In genomic region chr19:18204394-18205179, GRCh38 we compare ENCODE assay signal across 8 cellular contexts. TPM values are rescaled to one million over a fixed set of nuclear protein-coding genes. Genes with fewer than 3 reads are reported as not detected.
DNase-seq lines count a peak whose midpoint lies in the region; ATAC-seq, FAIRE-seq and TF ChIP-seq lines count a peak whose summit lies in the region.

No MANE protein-coding gene starts in this region.

- H3K9me3 ChIP-seq in colonic mucosa (no peaks in the 10 kb centered on the region), thoracic aorta (no peaks in the 10 kb centered on the region)

- peaks cover 22 to 30% (median 24%) of the 10 kb centered on the region in 3 donors for H3K4me1 Mint-ChIP-seq in T-cell
- peaks cover 16% of the 10 kb centered on the region for H3K4me1 Mint-ChIP-seq in memory B cell

- no peaks in the 10 kb centered on the region for H3K36me3 ChIP-seq in colonic mucosa
- no peaks in the 10 kb centered on the region for H3K36me3 ChIP-seq in thoracic aorta

- TF ChIP-seq CTCF in colonic mucosa (IDR thresholded peaks at IDR 0.05) (no peak), thoracic aorta (IDR thresholded peaks at IDR 0.05) (no peak), D721Med (IDR thresholded peaks at IDR 0.05; ENCODE audit: insufficient read depth, missing control alignments) (no peak)

- peak overlapping the region; percentile 77 to 83 for H3K9ac ChIP-seq in colonic mucosa (ENCODE audit: low read depth in 2 of 2, low read length in 2 of 2)

- H3K27ac ChIP-seq in colonic mucosa (peak overlapping the region; percentile 92), thoracic aorta (peak overlapping the region; percentile 90 to 91)

- H3K4me3 Mint-ChIP-seq in T-cell (peak overlapping the region; percentile 87 to 94 (median 88)), memory B cell (peak overlapping the region; percentile 93)

- DNase-seq in CD1c-positive myeloid dendritic cell (ENCODE audit: extremely low spot score) (peak; percentile 47), GM19239 (ENCODE audit: insufficient read length, low spot score) (no peak), T-cell (peak in 5 of 34 experiments; percentile 23 to 39 (median 33)), colonic mucosa (peak; percentile 75), memory B cell (ENCODE audit: low spot score in 2 of 2) (peak; percentile 71 to 75), thoracic aorta (ENCODE audit: low spot score) (no peak), D721Med (ENCODE audit: insufficient read length, low spot score) (no peak)

- intact Hi-C loops in colonic mucosa (cut with DNase I) = loop anchor here (5.0 to 10.0 kb wide), 2 partner anchors 48 to 210 kb away; partner anchors contain the start of gene SSBP4

- H3K27me3 ChIP-seq in colonic mucosa (no peaks in the 10 kb centered on the region), thoracic aorta (replicated peaks; ENCODE audit: insufficient read depth) (no peaks in the 10 kb centered on the region)

- H3K9me3 Mint-ChIP-seq in T-cell = no peaks in the 10 kb centered on the region
- no peaks in the 10 kb centered on the region for H3K9me3 Mint-ChIP-seq in memory B cell

- CTCF ChIA-PET in T-cell (lab: Charles Lee) = interaction anchor here in 1 of 2 donors (0.6 to 3.5 kb wide), 9 partner anchors 10 to 315 kb away, joined by 3 to 26 read pairs (median 4); partner anchors contain the start of gene MPV17L2

- POLR2A ChIA-PET in T-cell (lab: Charles Lee) = interaction anchor here (0.5 to 0.6 kb wide), 2 partner anchors 76 to 77 kb away, joined by 4 to 5 read pairs; partner anchors contain the start of gene JUND (in 1 of the 2)

- H3K27me3 Mint-ChIP-seq in T-cell (peaks cover 4 to 8% of the 10 kb centered on the region in 2 donors), memory B cell (no peaks in the 10 kb centered on the region)

- H3K36me3 Mint-ChIP-seq in T-cell (peaks cover 3% of the 10 kb centered on the region), memory B cell (peaks cover 4% of the 10 kb centered on the region)

- FAIRE-seq in GM19239 (lab: Jason Lieb, UNC) = peak; percentile 28
- FAIRE-seq in D721Med (lab: Jason Lieb, UNC) = no peak

- ATAC-seq in HG03432 (IDR thresholded peaks at IDR 0.05; ENCODE audit: unreplicated experiment) (peak; percentile 12), T-cell (replicated peaks in 1 of 4) (peak in 2 of 4 experiments; percentile 0 to 1), memory B cell (ENCODE audit: low read depth) (peak; percentile 6), thoracic aorta (ENCODE audit: insufficient number of reproducible peaks, low FRiP score, low read depth) (peak; percentile 39)

- peaks cover 5% of the 10 kb centered on the region for H3K4me1 ChIP-seq in colonic mucosa
- H3K4me1 ChIP-seq in thoracic aorta (ENCODE audit: control insufficient read depth in 1 of 2, low read depth in 2 of 2) = peaks cover 8 to 19% of the 10 kb centered on the region in 2 donors

- H3K27ac Mint-ChIP-seq in T-cell (peak overlapping the region; percentile 94 to 95), memory B cell (peak overlapping the region; percentile 94)

- H3K4me3 ChIP-seq in colonic mucosa (peak overlapping the region; percentile 53), thoracic aorta (peak overlapping the region; percentile 85)

RNA-seq across cellular contexts. Expression of gene RAB3A, which starts 0.7 kb away (rescaled TPM):
- total RNA-seq in T-cell (1 to 10 TPM; 4.7 to 8.3 (median 5.6) TPM), colonic mucosa (1 to 10 TPM; 3.5 to 4.2 TPM), thoracic aorta (1 to 10 TPM in 1 of 2 donors, not detected in 1; 1.9 TPM)

RNA-seq across cellular contexts. Expression of gene MPV17L2, which starts 11.6 kb away (rescaled TPM):
- total RNA-seq in T-cell = 1 to 10 TPM; 3.8 to 8.2 (median 8.1) TPM
- 10 to 100 TPM in 1 of 2 donors, 1 to 10 TPM in 1; 8.9 to 21.7 TPM for total RNA-seq in colonic mucosa
- total RNA-seq in thoracic aorta = 10 to 100 TPM; 10.6 to 16.1 TPM

RNA-seq across cellular contexts. Expression of gene PDE4C, which starts 21.7 kb away (rescaled TPM):
- total RNA-seq in T-cell = not detected
- total RNA-seq in colonic mucosa = 1 to 10 TPM; 2.1 TPM
- total RNA-seq in thoracic aorta = under 1 TPM; 0.41 to 0.42 TPM

RNA-seq across cellular contexts. Expression of gene IFI30, which starts 31.0 kb away (rescaled TPM):
- total RNA-seq in T-cell = 10 to 100 TPM in 1 of 5 donors, 1 to 10 TPM in 4; 3.2 to 11.8 (median 5.1) TPM
- 10 to 100 TPM; 47.1 to 95.2 TPM for total RNA-seq in colonic mucosa
- 10 to 100 TPM; 59.4 to 72.3 TPM for total RNA-seq in thoracic aorta

RNA-seq across cellular contexts. Expression of gene PIK3R2, which starts 51.6 kb away (rescaled TPM):
- total RNA-seq in T-cell = 10 to 100 TPM; 11.8 to 25.5 (median 17.6) TPM
- 10 to 100 TPM; 42.9 to 48.2 TPM for total RNA-seq in colonic mucosa
- 10 to 100 TPM; 14.3 to 15.8 TPM for total RNA-seq in thoracic aorta

Comparison
In these comparisons a context has a peak if more than half of its experiments do, and no peak if none do; other contexts are left out.
1. DNase-seq: peak in CD1c-positive myeloid dendritic cell (single experiment), colonic mucosa (single experiment) and memory B cell (2 of 2); none in GM19239 (single experiment), thoracic aorta (single experiment) and D721Med (single experiment).